8 cellular contexts compared by ENCODE assay signal in the genomic region with DNA sequence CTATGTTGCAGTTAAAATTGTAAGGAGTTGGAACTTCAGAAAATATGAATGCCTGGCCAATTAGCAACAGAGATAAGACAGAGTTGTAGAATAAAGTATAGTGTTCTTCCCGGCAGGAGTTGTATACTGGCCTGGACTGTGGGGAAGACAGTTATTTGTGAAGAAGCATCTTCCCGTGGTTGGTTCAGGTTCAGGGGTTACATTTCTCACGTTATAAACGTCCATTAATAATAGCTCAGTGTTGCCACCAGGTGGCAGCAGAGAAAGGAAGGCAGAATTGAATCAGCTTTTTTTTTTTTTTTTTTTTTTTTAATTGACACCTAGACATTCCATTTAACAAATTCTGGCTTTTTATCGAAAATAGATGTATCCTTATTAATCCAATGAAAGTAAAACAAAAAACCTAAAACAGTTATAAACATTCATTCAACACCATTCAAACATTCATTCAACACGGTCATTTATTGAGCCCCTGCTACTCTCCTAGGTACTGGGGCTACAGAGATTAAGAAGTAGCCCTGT.
DNase-seq lines count a peak whose midpoint lies in the region; ATAC-seq and TF ChIP-seq lines count a peak whose summit lies in the region.

No MANE protein-coding gene starts in this region.

- TF ChIP-seq CTCF in Loucy (conservative IDR thresholded peaks at IDR 0.05; ENCODE audit: low read length) (peak; percentile 73), astrocyte of the cerebellum (IDR thresholded peaks at IDR 0.05; ENCODE audit: low read depth, low read length, missing control alignments) (peak; percentile 73)

- peaks cover 4 to 5% (median 4%) of the 10 kb centered on the region in 3 donors for H3K27me3 Mint-ChIP-seq in immature natural killer cell (ENCODE audit: low read depth in 3 of 3)

- no peaks in the 10 kb centered on the region for H4K20me1 ChIP-seq in Loucy (ENCODE audit: insufficient read depth, low read length, poor library complexity, severe bottlenecking)

- H3K79me2 ChIP-seq in Loucy (ENCODE audit: insufficient read depth, low read length), result no peaks in the 10 kb centered on the region

- H3K9me3 Mint-ChIP-seq in immature natural killer cell, result no peaks in the 10 kb centered on the region

- in situ Hi-C loops in astrocyte of the cerebellum (cut with HindIII; ENCODE audit: low sequenced_read_pairs), result no loop called here

- H3K4me3 Mint-ChIP-seq in immature natural killer cell, result no peak overlapping the region

- H3K9me3 ChIP-seq in Loucy (ENCODE audit: insufficient read depth, low read depth, low read length), result no peaks in the 10 kb centered on the region

- no peaks in the 10 kb centered on the region for H3K36me3 ChIP-seq in Loucy (ENCODE audit: insufficient read depth, low read length)

- no peak overlapping the region for H3K9ac ChIP-seq in Loucy (ENCODE audit: low read depth, low read length, poor library complexity, severe bottlenecking)

- peak overlapping the region; percentile 63; the same call in 1 of the 2 replicates for H2AFZ ChIP-seq in Loucy (ENCODE audit: low read length)

- H3F3A ChIP-seq in Loucy (ENCODE audit: low read depth), result no peaks in the 10 kb centered on the region

- H3K4me2 ChIP-seq in Loucy (ENCODE audit: low read depth, low read length, poor library complexity, severe bottlenecking), result no peak overlapping the region

- H3K4me1 ChIP-seq in Loucy (ENCODE audit: insufficient read depth, low read length, poor library complexity, severe bottlenecking), result no peaks in the 10 kb centered on the region

- H3K4me3 ChIP-seq in Loucy (ENCODE audit: low read length, poor library complexity, severe bottlenecking) (no peak overlapping the region), astrocyte of the cerebellum (ENCODE audit: low read depth, low read length) (no peak overlapping the region)

- H3K36me3 Mint-ChIP-seq in immature natural killer cell, result no peaks in the 10 kb centered on the region

- no peak overlapping the region for H3K27ac Mint-ChIP-seq in immature natural killer cell

- DNase-seq in EH (ENCODE audit: low read depth), result peak; percentile 73
- peak; percentile 17 to 59 (median 37) for DNase-seq in T-helper 1 cell
- DNase-seq in astrocyte of the cerebellum (ENCODE audit: low read depth), result peak; percentile 28
- DNase-seq in immature natural killer cell, result peak; percentile 13 to 44 (median 39)
- DNase-seq in stimulated activated CD4-positive, alpha-beta T cell treated with anti-CD3 and anti-CD28 coated beads, Interleukin-2, amount 100 ng/mL, for 4 hours (ENCODE audit: low read depth), result peak; percentile 44

- H3K9me2 ChIP-seq in Loucy (replicated peaks; ENCODE audit: low read depth, low read length), result no peaks in the 10 kb centered on the region

- H3K4me1 Mint-ChIP-seq in immature natural killer cell, result no peaks in the 10 kb centered on the region

- ATAC-seq in GM18868 (IDR thresholded peaks at IDR 0.05; ENCODE audit: unreplicated experiment) (no peak), GM18519 (IDR thresholded peaks at IDR 0.05; ENCODE audit: low FRiP score, unreplicated experiment) (no peak)

- H3K27me3 ChIP-seq in Loucy (ENCODE audit: insufficient read depth, low read length, poor library complexity, severe bottlenecking), result no peaks in the 10 kb centered on the region
